ENCODE assay signal across 29 cellular contexts in genomic region chr11:117410238-117410637, GRCh38.
"Had no signal": no experiment of that assay in that cellular context is flagged by ENCODE, and none has a peak within 500 bp of the region (broad histone marks: within the 10 kb centered on the region; RNA-seq: fewer than 3 reads in every experiment).

No MANE protein-coding gene starts in this region.

- FAIRE-seq: urothelium cell line had no signal

- H3K9ac ChIP-seq: neural progenitor cell had no signal

- H3K79me2 ChIP-seq: hepatocyte had no signal

- H2AFZ ChIP-seq: hepatocyte, neural progenitor cell had no signal

- H3K27me3 Mint-ChIP-seq: naive B cell; progenitor cell of endocrine pancreas; stimulated activated naive B cell treated with anti-CD40 and anti-IgM and Interleukin-4, amounts not matched to agents 10 μg/mL and 1 μg/mL and 100 μg/mL, for 72 hours; stimulated activated naive CD8-positive, alpha-beta T cell treated with anti-CD3 and anti-CD28 coated beads, Interleukin-15, Interleukin-2, amounts not matched to agents 100 ng/mL and 50 ng/mL, for 24 hours had no signal

- H3K4me3 ChIP-seq: hepatocyte, left ventricle myocardium inferior, lung, neural progenitor cell, ovary, right atrium auricular region, skin epidermis, suprapubic skin, thoracic aorta, tibial artery, upper lobe of right lung had no signal

- DNase-seq: islet precursor cell; left ventricle myocardium inferior; mesendoderm; naive B cell; natural killer cell; nephron progenitor cell; occipital lobe; ovary; stimulated activated CD4-positive, alpha-beta T cell treated with anti-CD3 and anti-CD28 coated beads, Interleukin-12 subunit alpha, Interleukin-12 subunit beta, amount 100 ng/mL, for 4 hours; stimulated activated CD4-positive, alpha-beta T cell treated with anti-CD3 and anti-CD28 coated beads, Interleukin-15, amount 100 ng/mL, for 24 hours; stimulated activated CD4-positive, alpha-beta T cell treated with anti-CD3 and anti-CD28 coated beads, Interleukin-2, amount 100 ng/mL, for 24 hours; stimulated activated CD4-positive, alpha-beta T cell treated with anti-CD3 and anti-CD28 coated beads, Interleukin-4, amount 100 ng/mL, for 1 hour; stimulated activated naive B cell treated with anti-CD40 and anti-IgM and Interleukin-4, amounts not matched to agents 10 μg/mL and 1 μg/mL and 100 μg/mL, for 72 hours; trophoblast cell had no signal

- H3K36me3 ChIP-seq: neural progenitor cell, ovary had no signal

- H3K27ac Mint-ChIP-seq: mesothelial cell of epicardium; natural killer cell; neural progenitor cell; progenitor cell of endocrine pancreas; stimulated activated naive B cell treated with anti-CD40 and anti-IgM and Interleukin-4, amounts not matched to agents 10 μg/mL and 1 μg/mL and 100 μg/mL, for 72 hours; stimulated activated naive CD8-positive, alpha-beta T cell treated with anti-CD3 and anti-CD28 coated beads, Interleukin-15, Interleukin-2, amounts not matched to agents 100 ng/mL and 50 ng/mL, for 24 hours had no signal

- H3K4me2 ChIP-seq: hepatocyte, neural progenitor cell had no signal

- H3K4me1 ChIP-seq: left ventricle myocardium inferior, neural progenitor cell, right atrium auricular region, suprapubic skin, tibial artery, upper lobe of right lung had no signal

- H3K9me3 ChIP-seq: neutrophil, ovary, suprapubic skin, upper lobe of right lung had no signal

- ATAC-seq: sciatic nerve; stimulated activated naive B cell treated with anti-CD40 and anti-IgM and Interleukin-4, amounts not matched to agents 10 μg/mL and 1 μg/mL and 100 μg/mL, for 72 hours; upper lobe of right lung had no signal

- H3K4me1 Mint-ChIP-seq: mesothelial cell of epicardium; naive B cell; stimulated activated naive B cell treated with anti-CD40 and anti-IgM and Interleukin-4, amounts not matched to agents 10 μg/mL and 1 μg/mL and 100 μg/mL, for 72 hours had no signal

- H3K27ac ChIP-seq: hepatocyte, left ventricle myocardium inferior, neural progenitor cell, neutrophil, ovary, right atrium auricular region, skin epidermis, suprapubic skin, thoracic aorta, tibial artery, upper lobe of right lung had no signal

- H3K27me3 ChIP-seq: hepatocyte, neural progenitor cell, neutrophil, ovary, right atrium auricular region, suprapubic skin, tibial artery, upper lobe of right lung had no signal

- H3K4me3 Mint-ChIP-seq: mesothelial cell of epicardium; naive B cell; natural killer cell; nephron progenitor cell; neural progenitor cell; stimulated activated naive B cell treated with anti-CD40 and anti-IgM and Interleukin-4, amounts not matched to agents 10 μg/mL and 1 μg/mL and 100 μg/mL, for 72 hours; stimulated activated naive CD8-positive, alpha-beta T cell treated with anti-CD3 and anti-CD28 coated beads, Interleukin-15, Interleukin-2, amounts not matched to agents 100 ng/mL and 50 ng/mL, for 24 hours had no signal
